22 cellular contexts compared by ENCODE assay signal in genomic region chr1:56844709-56845108, GRCh38. TPM values are rescaled to one million over a fixed set of nuclear protein-coding genes. Genes with fewer than 3 reads are reported as not detected.
DNase-seq lines count a peak whose midpoint lies in the region; ATAC-seq and TF ChIP-seq lines count a peak whose summit lies in the region.
"Had no signal": no experiment of that assay in that cellular context is flagged by ENCODE, and none has a peak within 500 bp of the region (broad histone marks: within the 10 kb centered on the region; RNA-seq: fewer than 3 reads in every experiment).

No MANE protein-coding gene starts in this region.

- ATAC-seq in HG03378 (IDR thresholded peaks at IDR 0.05; ENCODE audit: unreplicated experiment) = no peak
- ATAC-seq in body of pancreas = no peak
- ATAC-seq in activated CD8-positive, alpha-beta memory T cell treated with anti-CD3 and anti-CD28 coated beads, Interleukin-2, amount 10 ng/mL, durations not matched to agents 7 days and 5 days = no peak
- ATAC-seq: A549 had no signal

- H3K4me3 ChIP-seq in body of pancreas = no peak overlapping the region
- H3K4me3 ChIP-seq: A549, SJSA1 had no signal

- H3K4me1 ChIP-seq in body of pancreas = no peaks in the 10 kb centered on the region
- H3K4me1 ChIP-seq: A549, SJSA1 had no signal

- CTCF ChIA-PET in activated CD8-positive, alpha-beta memory T cell treated with anti-CD3 and anti-CD28 coated beads, Interleukin-2, amount 10 ng/mL, durations not matched to agents 7 days and 5 days (lab: Charles Lee) = no interaction called here

- no peak overlapping the region for H3K4me3 Mint-ChIP-seq in type B pancreatic cell
- no peak overlapping the region for H3K4me3 Mint-ChIP-seq in activated CD8-positive, alpha-beta memory T cell treated with anti-CD3 and anti-CD28 coated beads, Interleukin-2, amount 10 ng/mL, durations not matched to agents 7 days and 5 days
- H3K4me3 Mint-ChIP-seq: CD4-positive, CD25-positive, alpha-beta regulatory T cell; IgD-negative memory B cell had no signal

- H3K27ac ChIP-seq in body of pancreas = no peak overlapping the region
- H3K27ac ChIP-seq: A549, SJSA1 had no signal

- peak overlapping the region; percentile 55 for H3K27ac Mint-ChIP-seq in type B pancreatic cell
- no peak overlapping the region for H3K27ac Mint-ChIP-seq in activated CD8-positive, alpha-beta memory T cell treated with anti-CD3 and anti-CD28 coated beads, Interleukin-2, amount 10 ng/mL, durations not matched to agents 7 days and 5 days
- H3K27ac Mint-ChIP-seq: IgD-negative memory B cell had no signal

- intact Hi-C loops in body of pancreas (cut with DNase I) = no loop called here

- H3K9me3 Mint-ChIP-seq in type B pancreatic cell = no peaks in the 10 kb centered on the region
- no peaks in the 10 kb centered on the region for H3K9me3 Mint-ChIP-seq in activated CD8-positive, alpha-beta memory T cell treated with anti-CD3 and anti-CD28 coated beads, Interleukin-2, amount 10 ng/mL, durations not matched to agents 7 days and 5 days (ENCODE audit: low read depth)

- 69 to 75% methylated on average over 6 of the region's 6 CpGs for WGBS in body of pancreas, 2 donors

- TF ChIP-seq POLR2A in body of pancreas (IDR thresholded peaks at IDR 0.05) = no peak

- DNase-seq in NCI-H748 (lab: John Stamatoyannopoulos, UW; ENCODE audit: unreplicated experiment) = peak; percentile 57
- no peak for DNase-seq in NCI-H748 treated with DMSO at 0.1 percent for 48 hours (lab: John Stamatoyannopoulos, UW)
- DNase-seq in NCI-H2107 (lab: John Stamatoyannopoulos, UW) = peak; percentile 50
- DNase-seq in kidney tubule cell (ENCODE audit: low spot score) = peak; percentile 1
- DNase-seq in type B pancreatic cell (ENCODE audit: extremely low spot score, unreplicated experiment) = no peak
- DNase-seq in body of pancreas = no peak
- DNase-seq in activated CD8-positive, alpha-beta memory T cell treated with anti-CD3 and anti-CD28 coated beads, Interleukin-2, amount 10 ng/mL, durations not matched to agents 7 days and 5 days = no peak
- DNase-seq: CD4-positive, CD25-positive, alpha-beta regulatory T cell; DMS53; H7; NCI-H1930; NCI-H446; NCI-H774; RPMI8226; SW 1271 had no signal

- H3K9me3 ChIP-seq in body of pancreas = no peaks in the 10 kb centered on the region
- H3K9me3 ChIP-seq: A549, SJSA1 had no signal

- peaks cover 15% of the 10 kb centered on the region for H3K27me3 Mint-ChIP-seq in type B pancreatic cell
- H3K27me3 Mint-ChIP-seq in activated CD8-positive, alpha-beta memory T cell treated with anti-CD3 and anti-CD28 coated beads, Interleukin-2, amount 10 ng/mL, durations not matched to agents 7 days and 5 days = no peaks in the 10 kb centered on the region

- TF ChIP-seq CTCF in type B pancreatic cell (conservative IDR thresholded peaks at IDR 0.05) (no peak), body of pancreas (IDR thresholded peaks at IDR 0.05) (no peak)

- no peaks in the 10 kb centered on the region for H3K27me3 ChIP-seq in body of pancreas

- no peaks in the 10 kb centered on the region for H3K36me3 Mint-ChIP-seq in type B pancreatic cell
- H3K36me3 Mint-ChIP-seq in activated CD8-positive, alpha-beta memory T cell treated with anti-CD3 and anti-CD28 coated beads, Interleukin-2, amount 10 ng/mL, durations not matched to agents 7 days and 5 days = no peaks in the 10 kb centered on the region
- H3K36me3 Mint-ChIP-seq: CD4-positive, CD25-positive, alpha-beta regulatory T cell; IgD-negative memory B cell had no signal

- H3K36me3 ChIP-seq in body of pancreas (replicated peaks in 1 of 2; ENCODE audit: insufficient read depth in 1 of 2, low read depth in 2 of 2) = no peaks in the 10 kb centered on the region
- H3K36me3 ChIP-seq: SJSA1 had no signal

- peaks cover 11% of the 10 kb centered on the region for H3K4me1 Mint-ChIP-seq in type B pancreatic cell (ENCODE audit: unreplicated experiment)
- no peaks in the 10 kb centered on the region for H3K4me1 Mint-ChIP-seq in activated CD8-positive, alpha-beta memory T cell treated with anti-CD3 and anti-CD28 coated beads, Interleukin-2, amount 10 ng/mL, durations not matched to agents 7 days and 5 days
- H3K4me1 Mint-ChIP-seq: CD4-positive, CD25-positive, alpha-beta regulatory T cell; IgD-negative memory B cell had no signal

RNA-seq across cellular contexts. Expression of gene C8A, which starts 9.9 kb away (rescaled TPM):
- total RNA-seq in type B pancreatic cell (ENCODE audit: low replicate concordance) = 0.46 and 0.64 TPM in 2 replicates
- not detected for total RNA-seq in body of pancreas
- not detected for total RNA-seq in activated CD8-positive, alpha-beta memory T cell treated with anti-CD3 and anti-CD28 coated beads, Interleukin-2, amount 10 ng/mL, durations not matched to agents 7 days and 5 days
- total RNA-seq: CD4-positive, CD25-positive, alpha-beta regulatory T cell; H7; HT1080; LHCN-M2; OCI-LY7; SJSA1 had no signal

RNA-seq across cellular contexts. Expression of gene FYB2, which starts 25.5 kb away (rescaled TPM):
- 0.76 and 1.3 TPM in 2 replicates for total RNA-seq in type B pancreatic cell (ENCODE audit: low replicate concordance)
- total RNA-seq in body of pancreas = 1 to 10 TPM; 2.3 to 3.4 TPM
- not detected for total RNA-seq in activated CD8-positive, alpha-beta memory T cell treated with anti-CD3 and anti-CD28 coated beads, Interleukin-2, amount 10 ng/mL, durations not matched to agents 7 days and 5 days
- total RNA-seq: CD4-positive, CD25-positive, alpha-beta regulatory T cell; H7; HT1080; LHCN-M2; OCI-LY7 had no signal

Comparison
In these comparisons a context has a peak if more than half of its experiments do, and no peak if none do; other contexts are left out.
1. DNase-seq: peak in NCI-H748 (single experiment), NCI-H2107 (single experiment) and kidney tubule cell (single experiment); none in NCI-H748 treated with DMSO at 0.1 percent for 48 hours (single experiment), type B pancreatic cell (single experiment), body of pancreas (0 of 4) and activated CD8-positive, alpha-beta memory T cell treated with anti-CD3 and anti-CD28 coated beads, Interleukin-2, amount 10 ng/mL, durations not matched to agents 7 days and 5 days (single experiment).